In genomic region chr5:149127394-149127955, GRCh38 we compare ENCODE assay signal across 1 cellular context.
TF ChIP-seq lines count a peak whose summit lies in the region.

No MANE protein-coding gene starts in this region.

TF ChIP-seq in HCT116, 20 proteins besides CTCF, POLR2A, EP300 and RAD21 (continued from another document):
- TF ChIP-seq MAX (IDR thresholded peaks at IDR 0.05): no peak
- TF ChIP-seq SP1 (IDR thresholded peaks at IDR 0.05; ENCODE audit: low read depth): no peak
- no peak for TF ChIP-seq ZNF274 (IDR thresholded peaks at IDR 0.05; ENCODE audit: low read depth, low read length)
- TF ChIP-seq CEBPB (IDR thresholded peaks at IDR 0.05; ENCODE audit: low read depth): no peak
- no peak for TF ChIP-seq FOSL1 (IDR thresholded peaks at IDR 0.05; ENCODE audit: low read depth)
- TF ChIP-seq EZH2 (IDR thresholded peaks at IDR 0.05): no peak
- TF ChIP-seq JUND (IDR thresholded peaks at IDR 0.05): no peak
- no peak for TF ChIP-seq YY1 (IDR thresholded peaks at IDR 0.05; ENCODE audit: extremely low read depth, insufficient replicate concordance, low read depth, low read length)
- no peak for TF ChIP-seq ZFX (IDR thresholded peaks at IDR 0.05)
- TF ChIP-seq ELF1 (IDR thresholded peaks at IDR 0.05; ENCODE audit: borderline replicate concordance, low read depth): no peak
- TF ChIP-seq SIN3A (IDR thresholded peaks at IDR 0.05; ENCODE audit: low read depth): no peak
- no peak for TF ChIP-seq TCF7L2 (IDR thresholded peaks at IDR 0.05; ENCODE audit: borderline replicate concordance, extremely low read depth, insufficient read depth, insufficient read length)
- TF ChIP-seq EZH2phosphoT487 (IDR thresholded peaks at IDR 0.05; ENCODE audit: borderline replicate concordance): no peak
- TF ChIP-seq ATF3 (IDR thresholded peaks at IDR 0.05): no peak
- TF ChIP-seq ZBTB33 (IDR thresholded peaks at IDR 0.05; ENCODE audit: extremely low read depth, insufficient replicate concordance, low read length): no peak
- no peak for TF ChIP-seq EGR1 (IDR thresholded peaks at IDR 0.05; ENCODE audit: low read depth)
